ENCODE assay signal across 20 cellular contexts in genomic region chr2:120383631-120384477, GRCh38. TPM values are rescaled to one million over a fixed set of nuclear protein-coding genes. Genes with fewer than 3 reads are reported as not detected.
"Had no signal": no experiment of that assay in that cellular context is flagged by ENCODE, and none has a peak within 500 bp of the region (broad histone marks: within the 10 kb centered on the region; RNA-seq: fewer than 3 reads in every experiment).

No MANE protein-coding gene starts in this region.

- H3K9me3 ChIP-seq: body of pancreas, left lung, upper lobe of left lung had no signal

- H3K9me3 Mint-ChIP-seq: activated CD4-positive, alpha-beta memory T cell treated with anti-CD3 and anti-CD28 coated beads for 36 hours; activated naive CD4-positive, alpha-beta T cell treated with anti-CD3 and anti-CD28 coated beads, Interleukin-2, amount 10 ng/mL, durations not matched to agents 7 days and 5 days; activated naive CD8-positive, alpha-beta T cell treated with anti-CD3 and anti-CD28 coated beads, Interleukin-2, amount 50 U/mL, for 24 hours; activated T-cell treated with anti-CD3 and anti-CD28 coated beads, Interleukin-2, amount 50 U/mL, for 72 hours; dendritic cell treated with granulocyte-macrophage colony-stimulating factor and Interleukin-4, amounts not matched to agents 40 ng/mL and 50 ng/mL, for 4 days; memory B cell; nephron progenitor cell; T-helper 1 cell treated with Interleukin-12 subunit alpha and Interleukin-12 subunit beta and Interleukin-4 antibody, amounts not matched to agents 30 μg/mL and 1 μg/mL, for 36 hours; WTC11 had no signal

- H3K4me1 Mint-ChIP-seq: activated naive CD4-positive, alpha-beta T cell treated with anti-CD3 and anti-CD28 coated beads, Interleukin-2, amount 10 ng/mL, durations not matched to agents 7 days and 5 days; activated naive CD8-positive, alpha-beta T cell treated with anti-CD3 and anti-CD28 coated beads, Interleukin-2, amount 50 U/mL, for 24 hours; memory B cell; nephron progenitor cell had no signal

- H3K4me3 Mint-ChIP-seq: activated CD4-positive, alpha-beta memory T cell treated with anti-CD3 and anti-CD28 coated beads for 36 hours; activated naive CD4-positive, alpha-beta T cell treated with anti-CD3 and anti-CD28 coated beads, Interleukin-2, amount 10 ng/mL, durations not matched to agents 7 days and 5 days; activated naive CD8-positive, alpha-beta T cell treated with anti-CD3 and anti-CD28 coated beads, Interleukin-2, amount 50 U/mL, for 24 hours; activated T-cell treated with anti-CD3 and anti-CD28 coated beads, Interleukin-2, amount 50 U/mL, for 72 hours; dendritic cell treated with granulocyte-macrophage colony-stimulating factor and Interleukin-4, amounts not matched to agents 40 ng/mL and 50 ng/mL, for 4 days; memory B cell; nephron progenitor cell; T-helper 1 cell treated with Interleukin-12 subunit alpha and Interleukin-12 subunit beta and Interleukin-4 antibody, amounts not matched to agents 30 μg/mL and 1 μg/mL, for 36 hours; WTC11 had no signal

- H3K27me3 Mint-ChIP-seq: activated CD4-positive, alpha-beta memory T cell treated with anti-CD3 and anti-CD28 coated beads for 36 hours; activated naive CD8-positive, alpha-beta T cell treated with anti-CD3 and anti-CD28 coated beads, Interleukin-2, amount 50 U/mL, for 24 hours; dendritic cell treated with granulocyte-macrophage colony-stimulating factor and Interleukin-4, amounts not matched to agents 40 ng/mL and 50 ng/mL, for 4 days had no signal

- DNase-seq: activated CD4-positive, alpha-beta memory T cell treated with anti-CD3 and anti-CD28 coated beads for 36 hours; activated effector memory CD4-positive, alpha-beta T cell treated with Interleukin-2 at 50 U/mL for 16 hours; activated naive CD4-positive, alpha-beta T cell treated with anti-CD3 and anti-CD28 coated beads, Interleukin-2, amount 10 ng/mL, durations not matched to agents 7 days and 5 days; activated naive CD8-positive, alpha-beta T cell treated with anti-CD3 and anti-CD28 coated beads, Interleukin-2, amount 50 U/mL, for 24 hours; activated T-cell treated with anti-CD3 and anti-CD28 coated beads, Interleukin-2, amount 50 U/mL, for 72 hours; effector CD4-positive, alpha-beta T cell; foreskin melanocyte; nephron progenitor cell; nucleus accumbens; stimulated activated CD4-positive, alpha-beta T cell treated with anti-CD3 and anti-CD28 coated beads, Interleukin-4, amount 100 ng/mL, for 24 hours; stimulated activated naive CD8-positive, alpha-beta T cell treated with anti-CD3 and anti-CD28 coated beads, Interleukin-15, Interleukin-2, amounts not matched to agents 100 U/mL and 50 U/mL, for 24 hours; T1000; upper lobe of left lung had no signal

- H3K36me3 Mint-ChIP-seq: activated CD4-positive, alpha-beta memory T cell treated with anti-CD3 and anti-CD28 coated beads for 36 hours; activated naive CD4-positive, alpha-beta T cell treated with anti-CD3 and anti-CD28 coated beads, Interleukin-2, amount 10 ng/mL, durations not matched to agents 7 days and 5 days; memory B cell; WTC11 had no signal

- H3K27ac ChIP-seq: body of pancreas, cardiac muscle cell, left lung, upper lobe of left lung had no signal

- H3K4me3 ChIP-seq: body of pancreas, cardiac muscle cell, left lung, upper lobe of left lung had no signal

- H3K36me3 ChIP-seq: cardiac muscle cell, left lung, upper lobe of left lung had no signal

- H3K27ac Mint-ChIP-seq: activated CD4-positive, alpha-beta memory T cell treated with anti-CD3 and anti-CD28 coated beads for 36 hours; activated naive CD4-positive, alpha-beta T cell treated with anti-CD3 and anti-CD28 coated beads, Interleukin-2, amount 10 ng/mL, durations not matched to agents 7 days and 5 days; activated naive CD8-positive, alpha-beta T cell treated with anti-CD3 and anti-CD28 coated beads, Interleukin-2, amount 50 U/mL, for 24 hours; activated T-cell treated with anti-CD3 and anti-CD28 coated beads, Interleukin-2, amount 50 U/mL, for 72 hours; dendritic cell treated with granulocyte-macrophage colony-stimulating factor and Interleukin-4, amounts not matched to agents 40 ng/mL and 50 ng/mL, for 4 days; memory B cell; nephron progenitor cell; T-helper 1 cell treated with Interleukin-12 subunit alpha and Interleukin-12 subunit beta and Interleukin-4 antibody, amounts not matched to agents 30 μg/mL and 1 μg/mL, for 36 hours; WTC11 had no signal

- H3K27me3 ChIP-seq: body of pancreas, upper lobe of left lung had no signal

- H3K4me1 ChIP-seq: left lung, upper lobe of left lung had no signal

- ATAC-seq: activated T-cell treated with anti-CD3 and anti-CD28 coated beads, Interleukin-2, amount 50 U/mL, for 72 hours; left lung; stimulated activated naive CD8-positive, alpha-beta T cell treated with anti-CD3 and anti-CD28 coated beads, Interleukin-15, Interleukin-2, amounts not matched to agents 100 U/mL and 50 U/mL, for 24 hours had no signal

RNA-seq across cellular contexts. Expression of gene INHBB, which starts 37.9 kb away (rescaled TPM):
- total RNA-seq: activated CD4-positive, alpha-beta memory T cell treated with anti-CD3 and anti-CD28 coated beads for 36 hours; activated T-cell treated with anti-CD3 and anti-CD28 coated beads, Interleukin-2, amount 50 U/mL, for 72 hours; cardiac muscle cell had no signal
- polyA plus RNA-seq: cardiac muscle cell had no signal
